In genomic region chr2:154832711-154833110, GRCh38 we compare ENCODE assay signal across 31 cellular contexts.
"Had no signal": no experiment of that assay in that cellular context is flagged by ENCODE, and none has a peak within 500 bp of the region (broad histone marks: within the 10 kb centered on the region; RNA-seq: fewer than 3 reads in every experiment).

No MANE protein-coding gene starts in this region.

- ATAC-seq: activated CD4-positive, CD25-positive, alpha-beta regulatory T cell treated with anti-CD3 and anti-CD28 coated beads, Interleukin-2, amount 50 U/mL, for 24 hours; activated CD8-positive, alpha-beta T cell treated with anti-CD3 and anti-CD28 coated beads for 36 hours; activated T-cell treated with anti-CD3 and anti-CD28 coated beads, Interleukin-2, amount 50 U/mL, for 4 hours; activated T-helper 17 cell treated with anti-CD3 and anti-CD28 coated beads, Interleukin-2, amount 50 U/mL, for 72 hours; T-helper 17 cell had no signal

- DNase-seq: activated B cell treated with CpG ODN at 0.5 μM for 24 hours; activated CD4-positive, alpha-beta T cell treated with anti-CD3 and anti-CD28 coated beads for 48 hours; activated CD4-positive, alpha-beta T cell treated with anti-CD3 and anti-CD28 coated beads, Interleukin-2, amount 50 U/mL, for 1 hour; activated CD4-positive, alpha-beta T cell treated with anti-CD3 and anti-CD28 coated beads, Interleukin-2, amount 50 U/mL, for 48 hours; activated CD8-positive, alpha-beta memory T cell treated with anti-CD3 and anti-CD28 coated beads for 24 hours; activated CD8-positive, alpha-beta T cell treated with anti-CD3 and anti-CD28 coated beads for 36 hours; activated effector memory CD4-positive, alpha-beta T cell treated with Interleukin-2 at 50 U/mL for 16 hours; activated gamma-delta T cell treated with Interleukin-2 at 50 U/mL for 16 hours; activated naive CD4-positive, alpha-beta T cell treated with anti-CD3 and anti-CD28 coated beads, Interleukin-2, amount 50 U/mL, for 16 hours; activated naive CD4-positive, alpha-beta T cell treated with Interleukin-2 at 50 U/mL for 16 hours; activated T-cell treated with anti-CD3 and anti-CD28 coated beads, Interleukin-2, amount 50 U/mL, for 4 hours; amniotic stem cell; anterior cingulate cortex; brain microvascular endothelial cell; cortex of kidney; dermis blood vessel endothelial cell; effector CD8-positive, alpha-beta T cell; foreskin fibroblast; head of caudate nucleus; T-helper 17 cell; T1000; WERI-Rb-1 had no signal

- H3K36me3 ChIP-seq: brain microvascular endothelial cell, WERI-Rb-1 had no signal

- FAIRE-seq: astrocyte, bronchial epithelial cell, colon, endometrium, endothelial cell of umbilical vein, frontal cortex had no signal

- H3K27ac ChIP-seq: brain microvascular endothelial cell, epithelial cell of prostate, WERI-Rb-1 had no signal

- H3K27me3 ChIP-seq: brain microvascular endothelial cell had no signal
